In genomic region chrX:149829751-149830191, GRCh38 we compare ENCODE assay signal across 8 cellular contexts. TPM values are rescaled to one million over a fixed set of nuclear protein-coding genes. Genes with fewer than 3 reads are reported as not detected.
DNase-seq lines count a peak whose midpoint lies in the region; ATAC-seq, FAIRE-seq and TF ChIP-seq lines count a peak whose summit lies in the region.

No MANE protein-coding gene starts in this region.

- DNase-seq in GM18507 (ENCODE audit: extremely low spot score, insufficient read length, low read depth) (no peak), brain microvascular endothelial cell (peak; percentile 71), neuronal stem cell (ENCODE audit: low spot score) (peak; percentile 4), NCI-H1436 treated with DMSO at 0.1 percent for 48 hours (lab: John Stamatoyannopoulos, UW) (no peak), GM12892 (ENCODE audit: insufficient read length) (no peak), NCI-H1092 (lab: John Stamatoyannopoulos, UW) (no peak), superior temporal gyrus (ENCODE audit: extremely low spot score) (no peak)

- H3K79me1 ChIP-seq in neuronal stem cell (ENCODE audit: low read depth, low read length): no peaks in the 10 kb centered on the region

- H3K23ac ChIP-seq in neuronal stem cell (ENCODE audit: low read depth, low read length, poor library complexity): no peak overlapping the region

- FAIRE-seq in GM18507 (lab: Jason Lieb, UNC) (peak; percentile 90), GM12892 (lab: Jason Lieb, UNC) (no peak)

- H3K9ac ChIP-seq in neuronal stem cell (ENCODE audit: low read depth, low read length, poor library complexity): no peak overlapping the region

- TF ChIP-seq POLR2A in GM12892 (IDR thresholded peaks at IDR 0.05; ENCODE audit: low read depth, low read length): no peak

- peak overlapping the region; percentile 44 for H3K4me3 ChIP-seq in brain microvascular endothelial cell (ENCODE audit: low read depth, low read length)
- peak overlapping the region in 1 of 2 donors; percentile 38 for H3K4me3 ChIP-seq in neuronal stem cell (ENCODE audit: low read length in 2 of 2)

- no peak overlapping the region for H2BK5ac ChIP-seq in neuronal stem cell (ENCODE audit: low read length)

- no peaks in the 10 kb centered on the region for H3K4me1 ChIP-seq in neuronal stem cell (ENCODE audit: control insufficient read depth in 2 of 2, insufficient read depth in 1 of 2, low read depth in 1 of 2, low read length in 2 of 2)

- no peak overlapping the region for H3K4ac ChIP-seq in neuronal stem cell (ENCODE audit: low read length)

- no peak overlapping the region for H3K18ac ChIP-seq in neuronal stem cell (ENCODE audit: low read length)

- H3K4me2 ChIP-seq in neuronal stem cell (ENCODE audit: insufficient read depth, low read length, poor library complexity, severe bottlenecking): no peak overlapping the region

- no peak overlapping the region for H2BK12ac ChIP-seq in neuronal stem cell (ENCODE audit: low read length)

- H2AFZ ChIP-seq in neuronal stem cell (ENCODE audit: low read length): peak overlapping the region; percentile 88

- H2BK120ac ChIP-seq in neuronal stem cell (ENCODE audit: low read depth, low read length): no peak overlapping the region

- no peak overlapping the region for H4K8ac ChIP-seq in neuronal stem cell (ENCODE audit: low read depth, low read length)

- in situ Hi-C loops in brain microvascular endothelial cell (cut with HindIII; ENCODE audit: low pct_ligation_motif_present, low sequenced_read_pairs): no loop called here

- H2AK5ac ChIP-seq in neuronal stem cell (ENCODE audit: low read depth, low read length): no peak overlapping the region

- H3K27ac ChIP-seq in brain microvascular endothelial cell: peak overlapping the region; percentile 66
- H3K27ac ChIP-seq in neuronal stem cell (replicated peaks; ENCODE audit: low read length): peak overlapping the region; percentile 93

- ATAC-seq in HG03378 (IDR thresholded peaks at IDR 0.05; ENCODE audit: unreplicated experiment): peak; percentile 67

- no peak overlapping the region for H3K14ac ChIP-seq in neuronal stem cell (ENCODE audit: low read length)

- no peak overlapping the region for H2BK15ac ChIP-seq in neuronal stem cell (ENCODE audit: low read length)

- no peaks in the 10 kb centered on the region for H3K9me3 ChIP-seq in neuronal stem cell (replicated peaks in 1 of 2; ENCODE audit: control insufficient read depth in 2 of 2, insufficient read depth in 1 of 2, low read depth in 1 of 2, low read length in 2 of 2)

- no CpG with 5 or more reads among the region's 3 CpGs for WGBS in neuronal stem cell (ENCODE audit: extremely low coverage in 2 of 2, insufficient read length in 2 of 2, insufficient replicate concordance in 1 of 2), 2 donors

- no peak overlapping the region for H4K91ac ChIP-seq in neuronal stem cell (ENCODE audit: low read depth, low read length, poor library complexity)

- no peak for TF ChIP-seq CTCF in brain microvascular endothelial cell (IDR thresholded peaks at IDR 0.05; ENCODE audit: low read depth, low read length, missing control alignments)

- H3K36me3 ChIP-seq in brain microvascular endothelial cell (replicated peaks): no peaks in the 10 kb centered on the region
- H3K36me3 ChIP-seq in neuronal stem cell (replicated peaks in 1 of 2; ENCODE audit: control insufficient read depth in 2 of 2, insufficient read depth in 2 of 2, low read length in 2 of 2): no peaks in the 10 kb centered on the region

- no peaks in the 10 kb centered on the region for H3K27me3 ChIP-seq in brain microvascular endothelial cell (replicated peaks)
- H3K27me3 ChIP-seq in neuronal stem cell (ENCODE audit: control insufficient read depth in 3 of 3, insufficient read depth in 3 of 3, low read depth in 1 of 3, low read length in 3 of 3): no peaks in the 10 kb centered on the region

RNA-seq across cellular contexts. Expression of gene MAGEA9, which starts 48.0 kb away (rescaled TPM):
- not detected for polyA plus RNA-seq in neuronal stem cell (2013, experiment 1 of 2)
- not detected for polyA plus RNA-seq in neuronal stem cell (2013, experiment 2 of 2)
- polyA plus RNA-seq in GM12892 (2012; ENCODE audit: missing spikeins): not detected

RNA-seq across cellular contexts. Expression of gene MAGEA8, which starts 51.2 kb away (rescaled TPM):
- not detected for polyA plus RNA-seq in neuronal stem cell (2013, experiment 1 of 2)
- not detected for polyA plus RNA-seq in neuronal stem cell (2013, experiment 2 of 2)
- not detected for polyA plus RNA-seq in GM12892 (2012; ENCODE audit: missing spikeins)

RNA-seq across cellular contexts. Expression of gene HSFX1, which starts 55.9 kb away (rescaled TPM):
- polyA plus RNA-seq in neuronal stem cell (2013, experiment 1 of 2): 0.39 TPM
- polyA plus RNA-seq in neuronal stem cell (2013, experiment 2 of 2): 0.26 TPM
- 0.19 TPM for polyA plus RNA-seq in GM12892 (2012; ENCODE audit: missing spikeins)

Comparison
In these comparisons a context has a peak if more than half of its experiments do, and no peak if none do; other contexts are left out.
1. DNase-seq: peak in brain microvascular endothelial cell (single experiment) and neuronal stem cell (single experiment); none in GM18507 (single experiment), NCI-H1436 treated with DMSO at 0.1 percent for 48 hours (single experiment), GM12892 (single experiment), NCI-H1092 (single experiment) and superior temporal gyrus (single experiment).